ENCODE assay signal across 9 cellular contexts in the genomic region with DNA sequence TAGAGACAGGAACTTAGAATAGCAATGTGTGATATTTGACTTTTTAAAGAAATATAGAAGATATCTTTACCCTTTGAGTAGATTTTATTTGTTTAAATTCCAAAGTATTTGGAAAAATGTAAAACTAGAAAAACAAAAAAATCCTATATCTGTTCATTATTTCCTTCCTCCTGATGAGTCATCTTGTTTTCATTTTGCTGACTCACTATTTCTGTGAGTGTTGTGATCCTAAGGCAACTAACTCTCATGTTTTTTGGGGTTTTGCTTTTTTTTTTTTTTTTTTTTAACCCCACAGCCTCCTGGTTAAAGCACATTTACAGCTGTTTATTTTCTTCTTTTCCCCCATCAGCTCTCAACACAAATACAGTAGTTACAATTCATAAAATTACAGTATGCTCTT. TPM values are rescaled to one million over a fixed set of nuclear protein-coding genes. Genes with fewer than 3 reads are reported as not detected.
DNase-seq lines count a peak whose midpoint lies in the region; ATAC-seq, FAIRE-seq and TF ChIP-seq lines count a peak whose summit lies in the region.
"Had no signal": no experiment of that assay in that cellular context is flagged by ENCODE, and none has a peak within 500 bp of the region (broad histone marks: within the 10 kb centered on the region; RNA-seq: fewer than 3 reads in every experiment).

No MANE protein-coding gene starts in this region.

- ATAC-seq in natural killer cell (peak in 1 of 3 donors; percentile 61), gastrocnemius medialis (no peak)

- no peaks in the 10 kb centered on the region for H3K9me3 Mint-ChIP-seq in natural killer cell

- peaks cover 14 to 17% of the 10 kb centered on the region in 2 donors for H3K4me1 Mint-ChIP-seq in natural killer cell

- no peak overlapping the region for H3K27ac ChIP-seq in gastrocnemius medialis
- no peak overlapping the region for H3K27ac ChIP-seq in kidney (ENCODE audit: low read depth in 2 of 2, low read length in 2 of 2)
- H3K27ac ChIP-seq: 22Rv1 had no signal

- no peak overlapping the region for H3K9ac ChIP-seq in kidney (ENCODE audit: low read length in 2 of 2)

- H3K27ac Mint-ChIP-seq in natural killer cell = peak overlapping the region; percentile 4 to 30

- DNase-seq in DMS153 (lab: John Stamatoyannopoulos, UW) (peak; percentile 31), DMS153 treated with DMSO at 0.1 percent for 48 hours (lab: John Stamatoyannopoulos, UW; ENCODE audit: unreplicated experiment) (no peak), NCI-H69 (lab: John Stamatoyannopoulos, UW) (peak; percentile 11), bronchial epithelial cell (ENCODE audit: low read depth) (peak; percentile 60), natural killer cell (no peak), gastrocnemius medialis (no peak), NAMALWA (ENCODE audit: low spot score) (no peak), kidney (no peak)

- no peak overlapping the region for H3K4me3 Mint-ChIP-seq in natural killer cell

- H3K4me1 ChIP-seq in gastrocnemius medialis (no peaks in the 10 kb centered on the region), kidney (ENCODE audit: control insufficient read depth in 1 of 2, insufficient read depth in 1 of 2, low read depth in 1 of 2, low read length in 2 of 2) (no peaks in the 10 kb centered on the region)

- FAIRE-seq in bronchial epithelial cell (lab: Jason Lieb, UNC) (no peak), kidney (lab: Jason Lieb, UNC) (no peak)

- in situ Hi-C loops in gastrocnemius medialis (cut with MboI; ENCODE audit: low sequenced_read_pairs in 4 of 4) = no loop called here

- H3K27me3 ChIP-seq in bronchial epithelial cell (ENCODE audit: control insufficient read depth, insufficient read depth, low read length) (no peaks in the 10 kb centered on the region), gastrocnemius medialis (no peaks in the 10 kb centered on the region)

- H3K36me3 Mint-ChIP-seq in natural killer cell = no peaks in the 10 kb centered on the region

- intact Hi-C loops in natural killer cell (cut with micrococcal nuclease) = no loop called here
- intact Hi-C loops in gastrocnemius medialis (cut with DNase I; ENCODE audit: low total_unique reads) = no loop called here
- intact Hi-C loops in kidney (cut with DNase I) = no loop called here

- no peak for TF ChIP-seq POLR2A in gastrocnemius medialis (IDR thresholded peaks at IDR 0.05)

- H3K9me3 ChIP-seq in gastrocnemius medialis (no peaks in the 10 kb centered on the region), kidney (ENCODE audit: control insufficient read depth in 1 of 2, low read length in 2 of 2) (no peaks in the 10 kb centered on the region)

- TF ChIP-seq CTCF in bronchial epithelial cell (IDR thresholded peaks at IDR 0.05; ENCODE audit: insufficient read depth, low read length, severe bottlenecking) = no peak
- TF ChIP-seq CTCF in natural killer cell (IDR thresholded peaks at IDR 0.05) = no peak
- no peak for TF ChIP-seq CTCF in gastrocnemius medialis (IDR thresholded peaks at IDR 0.05 in 4 of 5, conservative IDR thresholded peaks at IDR 0.05 in 1 of 5)
- no peak for TF ChIP-seq CTCF in kidney (IDR thresholded peaks at IDR 0.05; ENCODE audit: borderline replicate concordance, extremely low read depth, insufficient read depth)

- no peak overlapping the region for H3K4me3 ChIP-seq in bronchial epithelial cell (ENCODE audit: low read depth, low read length)
- no peak overlapping the region for H3K4me3 ChIP-seq in gastrocnemius medialis
- H3K4me3 ChIP-seq in kidney (ENCODE audit: low read length in 2 of 2) = no peak overlapping the region

- peaks cover 0 to 2% of the 10 kb centered on the region in 2 donors for H3K27me3 Mint-ChIP-seq in natural killer cell (ENCODE audit: low read depth in 2 of 2)

- H3K36me3 ChIP-seq in bronchial epithelial cell (ENCODE audit: control insufficient read depth, insufficient read depth, low read length) = no peaks in the 10 kb centered on the region
- no peaks in the 10 kb centered on the region for H3K36me3 ChIP-seq in gastrocnemius medialis
- no peaks in the 10 kb centered on the region for H3K36me3 ChIP-seq in kidney (ENCODE audit: control insufficient read depth in 1 of 2, insufficient read depth in 2 of 2, low read length in 2 of 2)

RNA-seq across cellular contexts. Expression of gene THEMIS, which starts 37.8 kb away (rescaled TPM):
- total RNA-seq in bronchial epithelial cell (not detected in 2 replicates), natural killer cell (10 to 100 TPM in 1 of 3 donors, 1 to 10 TPM in 1, under 1 TPM in 1; 0.82 to 11.7 (median 1.7) TPM), gastrocnemius medialis (under 1 TPM in 2 of 4 donors, not detected in 2; 0.10 to 0.15 TPM), kidney (3.3 TPM)
- not detected for polyA plus RNA-seq in kidney (ENCODE audit: insufficient read depth, low read depth, low replicate concordance)

Comparison
In these comparisons a context has a peak if more than half of its experiments do, and no peak if none do; other contexts are left out.
1. DNase-seq: peak in DMS153 (single experiment), NCI-H69 (single experiment) and bronchial epithelial cell (single experiment); none in DMS153 treated with DMSO at 0.1 percent for 48 hours (single experiment), natural killer cell (single experiment), gastrocnemius medialis (0 of 2), NAMALWA (single experiment) and kidney (single experiment).